8 cellular contexts compared by ENCODE assay signal in genomic region chr13:59318320-59318930, GRCh38.
DNase-seq lines count a peak whose midpoint lies in the region; ATAC-seq and TF ChIP-seq lines count a peak whose summit lies in the region.

No MANE protein-coding gene starts in this region.

- H3K4me1 Mint-ChIP-seq in T-helper 17 cell, result no peaks in the 10 kb centered on the region

- H3K36me3 Mint-ChIP-seq in T-helper 17 cell (ENCODE audit: low read depth), result no peaks in the 10 kb centered on the region

- H3K9me3 ChIP-seq in T-helper 17 cell (ENCODE audit: control insufficient read depth, low read length, poor library complexity, severe bottlenecking) (no peaks in the 10 kb centered on the region), body of pancreas (no peaks in the 10 kb centered on the region)

- H3K4me1 ChIP-seq in body of pancreas, result peaks cover 42% of the 10 kb centered on the region

- H3K36me3 ChIP-seq in body of pancreas (replicated peaks in 1 of 2; ENCODE audit: insufficient read depth in 1 of 2, low read depth in 2 of 2), result no peaks in the 10 kb centered on the region

- peak overlapping the region in 1 of 4 donors; percentile 12 for H3K27ac ChIP-seq in body of pancreas

- H3K4me3 Mint-ChIP-seq in T-helper 17 cell, result no peak overlapping the region

- WGBS in body of pancreas, 2 donors, result 32 to 40% methylated on average over 4 of the region's 4 CpGs

- no peaks in the 10 kb centered on the region for H3K27me3 ChIP-seq in body of pancreas

- no peak overlapping the region for H3K27ac Mint-ChIP-seq in T-helper 17 cell

- ATAC-seq in T-helper 17 cell (peak; percentile 54), body of pancreas (peak; percentile 91)

- intact Hi-C loops in body of pancreas (cut with DNase I), result loop anchor here (10.0 kb wide), 1 partner anchor 424 kb away; no protein-coding TSS in a partner anchor

- no peak for TF ChIP-seq POLR2A in body of pancreas (IDR thresholded peaks at IDR 0.05)

- H3K4me3 ChIP-seq in body of pancreas, result no peak overlapping the region

- DNase-seq in GDM1 (lab: John Stamatoyannopoulos, UW) (peak; percentile 51), H4 (ENCODE audit: low spot score) (peak; percentile 21), NAMALWA (ENCODE audit: low spot score) (peak; percentile 88), T-helper 17 cell (peak; percentile 9 to 29 (median 21)), body of pancreas (peak; percentile 83 to 90 (median 86)), iris pigment epithelial cell (ENCODE audit: low read depth) (peak; percentile 56), NCI-H2029 treated with DMSO at 0.1 percent for 48 hours (lab: John Stamatoyannopoulos, UW) (no peak)
- DNase-seq in stimulated activated CD4-positive, alpha-beta T cell treated with anti-CD3 and anti-CD28 coated beads, Interleukin-1b, Interleukin-23, amount 100 ng/mL, for 4 hours (ENCODE audit: low read depth in 2 of 2), result peak; percentile 25 to 35

- peak; percentile 57 to 84 (median 72) for TF ChIP-seq CTCF in body of pancreas (IDR thresholded peaks at IDR 0.05)

- H3K27me3 Mint-ChIP-seq in T-helper 17 cell, result peaks cover 25% of the 10 kb centered on the region
